10 cellular contexts compared by ENCODE assay signal in the genomic region with DNA sequence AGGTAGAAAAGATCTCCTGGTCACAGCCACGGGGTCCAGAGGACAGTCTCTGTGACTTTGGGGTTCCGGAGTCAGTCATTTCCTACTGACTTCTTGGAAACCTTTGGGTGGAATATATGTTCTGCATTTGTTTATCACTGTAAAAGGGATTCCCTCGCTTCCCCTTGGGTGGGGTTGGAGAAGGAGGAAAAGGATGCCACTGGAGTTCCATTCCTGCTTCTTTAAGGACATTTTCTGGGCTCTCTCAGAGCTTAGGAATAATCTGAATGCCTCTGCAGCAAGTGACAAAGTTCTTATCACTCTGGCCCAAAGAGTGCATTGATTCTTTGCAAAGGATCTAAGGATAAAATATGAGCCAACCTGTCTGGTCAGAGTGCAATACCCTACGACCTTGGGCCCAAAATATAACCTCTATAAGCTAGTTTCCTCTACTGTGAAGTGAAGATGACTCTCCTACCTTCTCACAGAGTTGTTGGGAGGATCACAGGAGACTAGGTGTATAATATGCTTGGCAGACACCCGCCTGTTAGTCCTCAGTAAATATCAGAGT. TPM values are rescaled to one million over a fixed set of nuclear protein-coding genes. Genes with fewer than 3 reads are reported as not detected.
DNase-seq lines count a peak whose midpoint lies in the region; ATAC-seq and TF ChIP-seq lines count a peak whose summit lies in the region.
"Had no signal": no experiment of that assay in that cellular context is flagged by ENCODE, and none has a peak within 500 bp of the region (broad histone marks: within the 10 kb centered on the region; RNA-seq: fewer than 3 reads in every experiment).

No MANE protein-coding gene starts in this region.

- POLR2A ChIA-PET in OCI-LY7 (lab: Charles Lee): interaction anchor here (0.5 to 3.0 kb wide), 8 partner anchors 10 to 178 kb away, joined by 3 to 18 read pairs (median 3); no protein-coding TSS in a partner anchor

- no peak for ATAC-seq in CD4-positive, CD25-positive, alpha-beta regulatory T cell (ENCODE audit: low read depth in 2 of 2)
- ATAC-seq in sciatic nerve: peak; percentile 4

- H3K27ac ChIP-seq in CD4-positive, CD25-positive, alpha-beta regulatory T cell (ENCODE audit: insufficient read depth, low read length, poor library complexity, severe bottlenecking): peak overlapping the region; percentile 78
- H3K27ac ChIP-seq in OCI-LY7 (ENCODE audit: low read depth, low read length, poor library complexity, severe bottlenecking): peak overlapping the region; percentile 52
- peak overlapping the region; percentile 50 to 70 for H3K27ac ChIP-seq in esophagus (ENCODE audit: low read depth in 2 of 2, low read length in 1 of 2)
- H3K27ac ChIP-seq: cardiac muscle cell, right lobe of liver had no signal

- no peaks in the 10 kb centered on the region for H3K9me2 ChIP-seq in OCI-LY7 (ENCODE audit: insufficient read depth, low read length)

- DNase-seq in CD4-positive, CD25-positive, alpha-beta regulatory T cell: no peak
- DNase-seq in OCI-LY7 (ENCODE audit: low spot score) (no peak), sciatic nerve (ENCODE audit: low spot score) (no peak), 8988T (no peak), NCI-H2171 (lab: John Stamatoyannopoulos, UW) (no peak), NCI-H526 treated with DMSO at 0.1 percent for 48 hours (lab: John Stamatoyannopoulos, UW) (no peak), OCI-M2 (lab: John Stamatoyannopoulos, UW; ENCODE audit: unreplicated experiment) (no peak)

- intact Hi-C loops in OCI-LY7 (cut with micrococcal nuclease; ENCODE audit: unreplicated experiment): loop anchor here (2.0 to 5.0 kb wide), 4 partner anchors 14 to 133 kb away; no protein-coding TSS in a partner anchor
- intact Hi-C loops in sciatic nerve (cut with DNase I): no loop called here

- BruUV-seq in OCI-LY7 (replicated peaks; lab: Mats Ljungman, UMichigan): no TSS peak

- 70 to 72% methylated on average over 5 of the region's 5 CpGs for WGBS in esophagus, 2 donors

- H3K9me3 ChIP-seq in CD4-positive, CD25-positive, alpha-beta regulatory T cell (ENCODE audit: control insufficient read depth in 2 of 2, low read length in 2 of 2): no peaks in the 10 kb centered on the region
- H3K9me3 ChIP-seq in OCI-LY7 (ENCODE audit: low read length): no peaks in the 10 kb centered on the region
- H3K9me3 ChIP-seq in esophagus (ENCODE audit: control insufficient read depth in 2 of 2, insufficient read depth in 1 of 2, low read depth in 1 of 2, low read length in 1 of 2): no peaks in the 10 kb centered on the region
- H3K9me3 ChIP-seq: right lobe of liver had no signal

- no peaks in the 10 kb centered on the region for H4K20me1 ChIP-seq in OCI-LY7 (ENCODE audit: insufficient read depth, low read length)

- peaks cover 0 to 2% (median 0%) of the 10 kb centered on the region in 7 donors for H3K9me3 Mint-ChIP-seq in CD4-positive, CD25-positive, alpha-beta regulatory T cell

- peak overlapping the region; percentile 69 for H3K4me3 ChIP-seq in CD4-positive, CD25-positive, alpha-beta regulatory T cell (ENCODE audit: low read depth, low read length)
- H3K4me3 ChIP-seq in OCI-LY7 (ENCODE audit: low read depth, low read length, poor library complexity, severe bottlenecking): peak overlapping the region; percentile 11
- H3K4me3 ChIP-seq in esophagus (ENCODE audit: low read depth in 1 of 2, low read length in 2 of 2): no peak overlapping the region
- H3K4me3 ChIP-seq: cardiac muscle cell, right lobe of liver had no signal

- H3K4me1 Mint-ChIP-seq in CD4-positive, CD25-positive, alpha-beta regulatory T cell: peaks cover 48 to 99% (median 86%) of the 10 kb centered on the region in 4 donors

- H3K36me3 ChIP-seq in CD4-positive, CD25-positive, alpha-beta regulatory T cell (ENCODE audit: control insufficient read depth, insufficient read depth, low read length): peaks cover 9% of the 10 kb centered on the region
- H3K36me3 ChIP-seq in OCI-LY7 (ENCODE audit: insufficient read depth, low read length) (no peaks in the 10 kb centered on the region), esophagus (ENCODE audit: control insufficient read depth in 2 of 2, insufficient read depth in 2 of 2, low read length in 1 of 2) (no peaks in the 10 kb centered on the region)
- H3K36me3 ChIP-seq: cardiac muscle cell, right lobe of liver had no signal

- TF ChIP-seq CTCF in OCI-LY7 (conservative IDR thresholded peaks at IDR 0.05; ENCODE audit: low read length): no peak

- peak overlapping the region; percentile 84 to 99 (median 98) for H3K27ac Mint-ChIP-seq in CD4-positive, CD25-positive, alpha-beta regulatory T cell

- H2AFZ ChIP-seq in OCI-LY7 (ENCODE audit: low read length): no peak overlapping the region

- peak overlapping the region; percentile 62 for H3K4me2 ChIP-seq in OCI-LY7 (ENCODE audit: low read length)

- no peaks in the 10 kb centered on the region for H3K27me3 Mint-ChIP-seq in CD4-positive, CD25-positive, alpha-beta regulatory T cell

- CTCF ChIA-PET in OCI-LY7 (lab: Charles Lee; ENCODE audit: unreplicated experiment): interaction anchor here (0.6 to 0.8 kb wide), 2 partner anchors 15 to 34 kb away, joined by 3 to 4 read pairs; no protein-coding TSS in a partner anchor

- peaks cover 99% of the 10 kb centered on the region for H3K4me1 ChIP-seq in CD4-positive, CD25-positive, alpha-beta regulatory T cell (ENCODE audit: control insufficient read depth, insufficient read depth, low read length, poor library complexity, severe bottlenecking)
- peaks cover 57% of the 10 kb centered on the region for H3K4me1 ChIP-seq in OCI-LY7 (ENCODE audit: insufficient read depth, low read length, poor library complexity, severe bottlenecking)
- peaks cover 7 to 8% of the 10 kb centered on the region in 2 donors for H3K4me1 ChIP-seq in esophagus (ENCODE audit: control insufficient read depth in 2 of 2, insufficient read depth in 2 of 2, low read length in 1 of 2)

- H3K36me3 Mint-ChIP-seq in CD4-positive, CD25-positive, alpha-beta regulatory T cell: peaks cover 27% of the 10 kb centered on the region

- H3K79me2 ChIP-seq in OCI-LY7 (ENCODE audit: insufficient read depth, low read depth, low read length): no peaks in the 10 kb centered on the region

- no peaks in the 10 kb centered on the region for H3K27me3 ChIP-seq in CD4-positive, CD25-positive, alpha-beta regulatory T cell (ENCODE audit: control insufficient read depth, insufficient read depth, low read length)
- no peaks in the 10 kb centered on the region for H3K27me3 ChIP-seq in esophagus (ENCODE audit: control insufficient read depth in 1 of 2, insufficient read depth in 2 of 2, low read length in 2 of 2)
- H3K27me3 ChIP-seq: cardiac muscle cell had no signal

- peak overlapping the region; percentile 74 to 87 (median 85) for H3K4me3 Mint-ChIP-seq in CD4-positive, CD25-positive, alpha-beta regulatory T cell

RNA-seq across cellular contexts. Expression of a gene that starts 17.2 kb away (rescaled TPM):
- total RNA-seq in CD4-positive, CD25-positive, alpha-beta regulatory T cell: 101 TPM
- polyA plus RNA-seq in CD4-positive, CD25-positive, alpha-beta regulatory T cell: 100 to 1,000 TPM in 3 of 4 donors, 10 to 100 TPM in 1; 87.8 to 137 (median 105) TPM
- 10.8 and 14.1 TPM in 2 replicates for total RNA-seq in OCI-LY7 (2014; rRNA removed; shearing (Covaris generic))
- total RNA-seq in OCI-LY7 (2022) (21.7 and 26.9 TPM in 2 replicates), sciatic nerve (27.5 TPM)
- polyA plus RNA-seq in esophagus: 10 to 100 TPM; 11.1 to 13.2 TPM

Comparison
In these comparisons a context has a peak if more than half of its experiments do, and no peak if none do; other contexts are left out.
1. H3K4me3 ChIP-seq: peak in CD4-positive, CD25-positive, alpha-beta regulatory T cell (single experiment) and OCI-LY7 (single experiment); none in esophagus (0 of 2).
2. Peak in every context shown above with its lines, with median percentiles within 50 percentile points of each other: H3K27ac ChIP-seq.